ENCODE assay signal across 12 cellular contexts in the genomic region with DNA sequence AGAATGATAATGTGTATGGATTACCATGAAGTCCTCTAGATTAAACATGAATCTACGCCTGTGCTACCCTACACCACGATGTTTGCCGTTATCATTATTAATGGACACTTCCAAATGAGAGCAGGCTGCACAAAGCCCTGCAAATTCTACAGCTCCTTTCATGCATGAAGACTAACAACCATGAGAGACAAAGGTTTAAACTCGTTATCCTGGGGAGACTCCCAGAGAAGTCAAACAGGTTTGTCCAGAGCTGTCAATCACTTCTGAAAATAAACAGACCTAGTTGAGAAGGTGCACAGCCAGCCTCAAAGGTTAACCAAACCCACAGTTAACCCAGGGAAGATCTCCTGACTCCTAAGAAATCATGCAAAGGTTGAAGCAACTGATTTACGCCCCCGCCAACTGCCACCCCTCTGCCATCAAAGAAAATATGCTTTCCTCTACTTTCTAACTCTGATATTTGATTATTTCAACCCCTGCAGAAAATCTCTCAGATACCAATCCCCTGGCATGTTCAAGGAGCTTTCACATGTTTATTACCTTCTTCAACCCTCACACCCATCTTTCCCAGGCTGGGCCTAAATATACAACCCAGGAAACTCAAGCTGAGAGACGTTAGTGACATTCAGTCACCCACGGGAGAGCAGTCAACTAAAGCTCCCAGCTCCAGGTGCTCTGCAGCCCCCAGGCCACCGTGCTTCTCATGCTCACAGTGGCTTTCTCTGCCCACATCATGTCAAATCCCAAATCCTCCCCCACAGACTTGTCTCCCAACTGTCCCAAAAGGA. TPM values are rescaled to one million over a fixed set of nuclear protein-coding genes. Genes with fewer than 3 reads are reported as not detected.
DNase-seq lines count a peak whose midpoint lies in the region; ATAC-seq and TF ChIP-seq lines count a peak whose summit lies in the region.
"Had no signal": no experiment of that assay in that cellular context is flagged by ENCODE, and none has a peak within 500 bp of the region (broad histone marks: within the 10 kb centered on the region; RNA-seq: fewer than 3 reads in every experiment).

No MANE protein-coding gene starts in this region.

- in situ Hi-C loops in Caki2 (cut with HindIII; ENCODE audit: low pct_unique_long_range_greater_than_20kb, low sequenced_read_pairs), result no loop called here

- H3K9ac ChIP-seq in Karpas-422 (ENCODE audit: low read length), result no peak overlapping the region
- H3K9ac ChIP-seq in mesenchymal stem cell (ENCODE audit: low read length), result no peak overlapping the region

- peaks cover 70% of the 10 kb centered on the region for H3F3A ChIP-seq in PC-9 (ENCODE audit: insufficient read depth, low read depth)

- H4K20me1 ChIP-seq in PC-9 (ENCODE audit: insufficient read depth), result 0 out of 2 replicates have a peak, but pooled peaks cover 3% of the 10 kb centered on the region
- H4K20me1 ChIP-seq in Karpas-422 (ENCODE audit: insufficient read depth, low read depth, low read length), result no peaks in the 10 kb centered on the region

- no peaks in the 10 kb centered on the region for H3K36me3 ChIP-seq in PC-9 (ENCODE audit: low read depth)
- H3K36me3 ChIP-seq in mucosa of descending colon (ENCODE audit: low read depth), result no peaks in the 10 kb centered on the region
- no peaks in the 10 kb centered on the region for H3K36me3 ChIP-seq in Karpas-422 (ENCODE audit: insufficient read depth, low read length)
- no peaks in the 10 kb centered on the region for H3K36me3 ChIP-seq in mesenchymal stem cell (ENCODE audit: control insufficient read depth in 1 of 2, insufficient read depth in 2 of 2, low read depth in 1 of 2, low read length in 2 of 2)

- TF ChIP-seq CTCF in PC-9 (conservative IDR thresholded peaks at IDR 0.05) (no peak), mucosa of descending colon (IDR thresholded peaks at IDR 0.05) (no peak)

- H2AFZ ChIP-seq in PC-9 (no peak overlapping the region), Karpas-422 (ENCODE audit: low read length) (no peak overlapping the region), mesenchymal stem cell (ENCODE audit: low read depth, low read length) (no peak overlapping the region)

- 68% methylated on average over 9 of the region's 9 CpGs for WGBS in mesenchymal stem cell

- H3K79me1 ChIP-seq in mesenchymal stem cell (replicated peaks; ENCODE audit: low read length, poor library complexity, severe bottlenecking), result no peaks in the 10 kb centered on the region

- H4K8ac ChIP-seq in mesenchymal stem cell (ENCODE audit: low read length), result no peak overlapping the region

- H3K4me3 ChIP-seq in PC-9, result peak overlapping the region; percentile 9; the same call in 1 of the 2 replicates
- no peak overlapping the region for H3K4me3 ChIP-seq in mucosa of descending colon
- no peak overlapping the region for H3K4me3 ChIP-seq in Karpas-422 (ENCODE audit: low read length)
- no peak overlapping the region for H3K4me3 ChIP-seq in mesenchymal stem cell (ENCODE audit: insufficient read depth in 1 of 2, low read depth in 1 of 2, low read length in 2 of 2)

- no peak overlapping the region for H3K4ac ChIP-seq in mesenchymal stem cell (ENCODE audit: low read depth in 1 of 2, low read length in 2 of 2)

- H3K9me2 ChIP-seq in PC-9 (ENCODE audit: insufficient read depth), result no peaks in the 10 kb centered on the region
- H3K9me2 ChIP-seq in Karpas-422 (replicated peaks; ENCODE audit: insufficient read depth, low read length), result no peaks in the 10 kb centered on the region

- H2BK5ac ChIP-seq in mesenchymal stem cell (ENCODE audit: low read depth, low read length, poor library complexity, severe bottlenecking), result no peak overlapping the region

- H2BK12ac ChIP-seq in mesenchymal stem cell (ENCODE audit: low read length in 2 of 2), result no peak overlapping the region

- H2AK5ac ChIP-seq in mesenchymal stem cell (ENCODE audit: low read length, severe bottlenecking), result no peak overlapping the region

- H3K14ac ChIP-seq in mesenchymal stem cell (ENCODE audit: low read length in 2 of 2), result no peak overlapping the region

- H3K36me3 Mint-ChIP-seq in T-helper 2 cell treated with Interferon-gamma antibody and Interleukin-4, amounts not matched to agents 5 μg/mL and 100 μg/mL, for 36 hours (ENCODE audit: low read depth), result no peaks in the 10 kb centered on the region
- H3K36me3 Mint-ChIP-seq: stimulated activated memory B cell treated with anti-CD40 and anti-IgM and Interleukin-4, amounts not matched to agents 10 μg/mL and 1 μg/mL and 100 μg/mL, for 72 hours had no signal

- peak overlapping the region; percentile 72 for H3K4me2 ChIP-seq in PC-9
- H3K4me2 ChIP-seq in Karpas-422 (ENCODE audit: low read depth, low read length, poor library complexity, severe bottlenecking), result no peak overlapping the region
- no peak overlapping the region for H3K4me2 ChIP-seq in mesenchymal stem cell (ENCODE audit: low read length, poor library complexity, severe bottlenecking)

- no TSS peak for BruUV-seq in PC-9 (replicated peaks; lab: Mats Ljungman, UMichigan)

- H3K18ac ChIP-seq in mesenchymal stem cell (ENCODE audit: low read depth in 1 of 2, low read length in 2 of 2), result no peak overlapping the region

- intact Hi-C loops in PC-9 (cut with micrococcal nuclease; ENCODE audit: unreplicated experiment), result loop anchor here (1.0 kb wide), 1 partner anchor 34 kb away; no protein-coding TSS in a partner anchor
- intact Hi-C loops in mucosa of descending colon (cut with DNase I, micrococcal nuclease), result no loop called here

- ATAC-seq in mucosa of descending colon, result peak; percentile 82
- ATAC-seq: stimulated activated memory B cell treated with anti-CD40 and anti-IgM and Interleukin-4, amounts not matched to agents 10 μg/mL and 1 μg/mL and 100 μg/mL, for 72 hours had no signal

- no peak overlapping the region for H2BK15ac ChIP-seq in mesenchymal stem cell (ENCODE audit: low read depth, poor library complexity, severe bottlenecking)

- no peak overlapping the region for H2BK120ac ChIP-seq in mesenchymal stem cell (ENCODE audit: low read depth, low read length)

- CTCF ChIA-PET in PC-9 (lab: Charles Lee), result no interaction called here

- H3K27ac Mint-ChIP-seq in T-helper 2 cell treated with Interferon-gamma antibody and Interleukin-4, amounts not matched to agents 5 μg/mL and 100 μg/mL, for 36 hours, result no peak overlapping the region
- H3K27ac Mint-ChIP-seq: activated CD4-positive, alpha-beta T cell treated with anti-CD3 and anti-CD28 coated beads, Interleukin-2, amount 10 ng/mL, durations not matched to agents 24 days and 14 days; HFFc6; stimulated activated memory B cell treated with anti-CD40 and anti-IgM and Interleukin-4, amounts not matched to agents 10 μg/mL and 1 μg/mL and 100 μg/mL, for 72 hours had no signal

- H3K4me3 Mint-ChIP-seq in T-helper 2 cell treated with Interferon-gamma antibody and Interleukin-4, amounts not matched to agents 5 μg/mL and 100 μg/mL, for 36 hours, result no peak overlapping the region
- H3K4me3 Mint-ChIP-seq: activated CD4-positive, alpha-beta T cell treated with anti-CD3 and anti-CD28 coated beads, Interleukin-2, amount 10 ng/mL, durations not matched to agents 24 days and 14 days; HFFc6; IgD-negative memory B cell; stimulated activated memory B cell treated with anti-CD40 and anti-IgM and Interleukin-4, amounts not matched to agents 10 μg/mL and 1 μg/mL and 100 μg/mL, for 72 hours had no signal

- H3K9me3 ChIP-seq in PC-9 (ENCODE audit: insufficient read depth, low read depth), result no peaks in the 10 kb centered on the region; the same call in 1 of the 2 replicates
- H3K9me3 ChIP-seq in mucosa of descending colon, result no peaks in the 10 kb centered on the region
- H3K9me3 ChIP-seq in Karpas-422 (ENCODE audit: low read length), result no peaks in the 10 kb centered on the region
- H3K9me3 ChIP-seq in mesenchymal stem cell (ENCODE audit: control insufficient read depth, low read length), result no peaks in the 10 kb centered on the region

- H3K4me1 Mint-ChIP-seq in T-helper 2 cell treated with Interferon-gamma antibody and Interleukin-4, amounts not matched to agents 5 μg/mL and 100 μg/mL, for 36 hours (ENCODE audit: low read depth), result no peaks in the 10 kb centered on the region
- H3K4me1 Mint-ChIP-seq: activated CD4-positive, alpha-beta T cell treated with anti-CD3 and anti-CD28 coated beads, Interleukin-2, amount 10 ng/mL, durations not matched to agents 24 days and 14 days; stimulated activated memory B cell treated with anti-CD40 and anti-IgM and Interleukin-4, amounts not matched to agents 10 μg/mL and 1 μg/mL and 100 μg/mL, for 72 hours had no signal

- DNase-seq in Caki2 (ENCODE audit: low read depth) (peak; percentile 26), NCI-H146 treated with DMSO at 0.1 percent for 48 hours (lab: John Stamatoyannopoulos, UW; ENCODE audit: unreplicated experiment) (peak; percentile 82), PC-9 (peak; percentile 48 to 98), mucosa of descending colon (peak in 2 of 3 donors; percentile 40 to 75), Karpas-422 (no peak), mesenchymal stem cell (no peak)
- DNase-seq in T-helper 2 cell treated with Interferon-gamma antibody and Interleukin-4, amounts not matched to agents 5 μg/mL and 100 μg/mL, for 36 hours (ENCODE audit: low spot score), result no peak
- DNase-seq in central memory CD4-positive, alpha-beta T cell, result no peak
- DNase-seq: activated CD4-positive, alpha-beta T cell treated with anti-CD3 and anti-CD28 coated beads, Interleukin-2, amount 10 ng/mL, durations not matched to agents 24 days and 14 days; HFFc6 had no signal

- H3K27me3 Mint-ChIP-seq in T-helper 2 cell treated with Interferon-gamma antibody and Interleukin-4, amounts not matched to agents 5 μg/mL and 100 μg/mL, for 36 hours (ENCODE audit: low read depth), result peaks cover 22% of the 10 kb centered on the region

- no peaks in the 10 kb centered on the region for H3K27me3 ChIP-seq in PC-9 (ENCODE audit: insufficient read depth, low read depth)
- H3K27me3 ChIP-seq in Karpas-422 (ENCODE audit: low read length), result no peaks in the 10 kb centered on the region
- peaks cover 19 to 34% of the 10 kb centered on the region in 2 experiments for H3K27me3 ChIP-seq in mesenchymal stem cell (ENCODE audit: control insufficient read depth in 1 of 2, insufficient read depth in 1 of 2, low read length in 2 of 2)

- H3K4me1 ChIP-seq in PC-9 (replicated peaks; ENCODE audit: insufficient read depth), result peaks cover 86% of the 10 kb centered on the region
- peaks cover 53% of the 10 kb centered on the region for H3K4me1 ChIP-seq in mucosa of descending colon (ENCODE audit: low read depth)
- H3K4me1 ChIP-seq in Karpas-422 (ENCODE audit: low read length), result no peaks in the 10 kb centered on the region
- H3K4me1 ChIP-seq in mesenchymal stem cell (ENCODE audit: control insufficient read depth, insufficient read depth, low read depth, low read length), result no peaks in the 10 kb centered on the region

- peaks cover 70% of the 10 kb centered on the region for H3K79me2 ChIP-seq in PC-9 (ENCODE audit: low read depth)
- no peaks in the 10 kb centered on the region for H3K79me2 ChIP-seq in Karpas-422 (ENCODE audit: low read length)

- POLR2A ChIA-PET in PC-9 (lab: Charles Lee; ENCODE audit: unreplicated experiment), result interaction anchor here (0.5 to 0.7 kb wide), 3 partner anchors 46 to 105 kb away, joined by 3 to 7 read pairs (median 7); no protein-coding TSS in a partner anchor

- H3K27ac ChIP-seq in PC-9, result peak overlapping the region; percentile 78
- no peak overlapping the region for H3K27ac ChIP-seq in Karpas-422 (ENCODE audit: low read length)
- H3K27ac ChIP-seq in mesenchymal stem cell (ENCODE audit: low read length, poor library complexity, severe bottlenecking), result no peak overlapping the region

- no peak overlapping the region for H3K23ac ChIP-seq in mesenchymal stem cell (ENCODE audit: low read length in 2 of 2)

- no peak overlapping the region for H4K91ac ChIP-seq in mesenchymal stem cell (ENCODE audit: low read length)

- H3K9me3 Mint-ChIP-seq in T-helper 2 cell treated with Interferon-gamma antibody and Interleukin-4, amounts not matched to agents 5 μg/mL and 100 μg/mL, for 36 hours, result no peaks in the 10 kb centered on the region
- H3K9me3 Mint-ChIP-seq: activated CD4-positive, alpha-beta T cell treated with anti-CD3 and anti-CD28 coated beads, Interleukin-2, amount 10 ng/mL, durations not matched to agents 24 days and 14 days; HFFc6; stimulated activated memory B cell treated with anti-CD40 and anti-IgM and Interleukin-4, amounts not matched to agents 10 μg/mL and 1 μg/mL and 100 μg/mL, for 72 hours had no signal

RNA-seq across cellular contexts. Expression of gene MYO5B, which starts 35.9 kb away (rescaled TPM):
- total RNA-seq in Caki2 (2014; rRNA removed; shearing (Covaris generic); ENCODE audit: low replicate concordance), result 9.6 and 12.6 TPM in 2 replicates
- 23.3 and 25.4 TPM in 2 replicates for total RNA-seq in PC-9 (2021)
- total RNA-seq in mucosa of descending colon, result 100 to 1,000 TPM in 2 of 3 donors, 10 to 100 TPM in 1; 52.7 to 179 (median 120) TPM
- 0.97 TPM in 1 of 2 replicates, not detected in the other for total RNA-seq in Karpas-422 (2014; rRNA removed; shearing (Covaris generic); ENCODE audit: low replicate concordance)
- 0.54 TPM for polyA plus RNA-seq in mesenchymal stem cell (2013, experiment 1 of 2)
- 0.60 TPM for polyA plus RNA-seq in mesenchymal stem cell (2013, experiment 2 of 2)

Comparison
In these comparisons a context has a peak if more than half of its experiments do, and no peak if none do; other contexts are left out.
1. DNase-seq: peak in Caki2 (single experiment), NCI-H146 treated with DMSO at 0.1 percent for 48 hours (single experiment), PC-9 (2 of 2) and mucosa of descending colon (2 of 3); none in T-helper 2 cell treated with Interferon-gamma antibody and Interleukin-4, amounts not matched to agents 5 μg/mL and 100 μg/mL, for 36 hours (single experiment), Karpas-422 (single experiment), mesenchymal stem cell (single experiment) and central memory CD4-positive, alpha-beta T cell (single experiment).